Comparison of ENCODE assay signal across 15 cellular contexts in the genomic region with DNA sequence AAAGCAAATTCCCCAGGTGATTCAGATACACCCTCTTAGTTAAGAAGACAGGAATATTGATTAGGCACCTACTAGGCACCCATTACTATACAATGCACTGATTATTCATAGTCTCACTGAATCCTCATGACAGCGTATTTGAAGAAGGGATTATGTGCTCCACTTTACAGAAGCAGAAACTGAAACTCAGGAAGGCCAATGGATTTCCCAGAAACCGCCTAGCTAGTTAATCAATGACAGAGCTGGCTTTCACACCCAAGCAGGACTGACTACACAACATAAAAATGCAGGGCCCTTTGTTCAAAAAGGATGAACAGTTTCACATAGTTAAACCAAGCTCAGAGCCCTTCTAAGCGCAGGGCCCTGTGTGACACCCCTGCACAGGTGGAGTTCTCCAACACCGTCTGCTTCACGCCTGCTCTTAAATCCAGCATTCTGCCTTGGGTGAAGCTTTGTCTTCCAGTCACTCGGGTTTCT.
A peak's percentile ranks its signal among the peaks of the same experiment; 100 is the strongest.
DNase-seq lines count a peak whose midpoint lies in the region; ATAC-seq and TF ChIP-seq lines count a peak whose summit lies in the region.
"Had no signal": no experiment of that assay in that cellular context is flagged by ENCODE, and none has a peak within 500 bp of the region (broad histone marks: within the 10 kb centered on the region; RNA-seq: fewer than 3 reads in every experiment).

No MANE protein-coding gene starts in this region.

- H3K4me1 ChIP-seq in esophagus squamous epithelium (peaks cover 4 to 53% (median 26%) of the 10 kb centered on the region in 3 donors), mucosa of rectum (ENCODE audit: control insufficient read depth in 2 of 2, insufficient read depth in 2 of 2, low read length in 2 of 2) (peaks cover 12 to 26% of the 10 kb centered on the region in 2 donors), Karpas-422 (ENCODE audit: low read length) (peaks cover 43% of the 10 kb centered on the region)

- H3K27me3 ChIP-seq in esophagus squamous epithelium (no peaks in the 10 kb centered on the region), mucosa of rectum (ENCODE audit: control insufficient read depth in 2 of 2, insufficient read depth in 2 of 2, low read length in 2 of 2) (no peaks in the 10 kb centered on the region), Karpas-422 (ENCODE audit: low read length) (no peaks in the 10 kb centered on the region)

- no peak for TF ChIP-seq POLR2A in esophagus squamous epithelium (IDR thresholded peaks at IDR 0.05)

- H3K9me3 ChIP-seq in esophagus squamous epithelium (no peaks in the 10 kb centered on the region), mucosa of rectum (ENCODE audit: control insufficient read depth in 2 of 2, low read length in 2 of 2) (no peaks in the 10 kb centered on the region), Karpas-422 (ENCODE audit: low read length) (no peaks in the 10 kb centered on the region)

- H4K20me1 ChIP-seq in Karpas-422 (ENCODE audit: insufficient read depth, low read depth, low read length), result no peaks in the 10 kb centered on the region

- peak overlapping the region; percentile 38 to 53 for H3K9ac ChIP-seq in mucosa of rectum (ENCODE audit: low read depth in 1 of 2, low read length in 2 of 2)
- H3K9ac ChIP-seq in Karpas-422 (ENCODE audit: low read length), result no peak overlapping the region

- intact Hi-C loops in esophagus squamous epithelium (cut with DNase I), result no loop called here

- H3K4me2 ChIP-seq in Karpas-422 (ENCODE audit: low read depth, low read length, poor library complexity, severe bottlenecking), result no peak overlapping the region

- ATAC-seq in HG02763 (IDR thresholded peaks at IDR 0.05; ENCODE audit: unreplicated experiment), result no peak
- ATAC-seq in HG03460 (IDR thresholded peaks at IDR 0.05; ENCODE audit: unreplicated experiment), result no peak
- ATAC-seq: activated T-cell treated with anti-CD3 and anti-CD28 coated beads, Interleukin-2, amount 50 U/mL, for 72 hours; K562 had no signal

- H3K79me2 ChIP-seq in Karpas-422 (ENCODE audit: low read length), result no peaks in the 10 kb centered on the region

- no peak overlapping the region for H2AFZ ChIP-seq in Karpas-422 (ENCODE audit: low read length)

- no peaks in the 10 kb centered on the region for H3K9me2 ChIP-seq in Karpas-422 (replicated peaks; ENCODE audit: insufficient read depth, low read length)

- H3K4me3 ChIP-seq in esophagus squamous epithelium (no peak overlapping the region), mucosa of rectum (ENCODE audit: low read length in 2 of 2) (peak overlapping the region; percentile 17 to 56), Karpas-422 (ENCODE audit: low read length) (no peak overlapping the region)
- H3K4me3 ChIP-seq: K562 had no signal

- WGBS in esophagus squamous epithelium, 2 donors, result 34 to 64% methylated on average over 6 of the region's 6 CpGs

- TF ChIP-seq CTCF in esophagus squamous epithelium (IDR thresholded peaks at IDR 0.05), result no peak

- H3K27ac ChIP-seq in esophagus squamous epithelium (peak overlapping the region in 3 of 4 donors; percentile 40 to 74 (median 59)), mucosa of rectum (ENCODE audit: low read depth in 2 of 2, low read length in 2 of 2) (peak overlapping the region; percentile 52 to 81), Karpas-422 (ENCODE audit: low read length) (no peak overlapping the region)

- DNase-seq in AG20443 (ENCODE audit: low spot score) (peak; percentile 52), M059J (ENCODE audit: low read depth) (peak; percentile 29), esophagus squamous epithelium (lab: John Stamatoyannopoulos, UW) (no peak), Karpas-422 (no peak)
- no peak for DNase-seq in activated naive CD4-positive, alpha-beta T cell treated with Interleukin-2 at 50 U/mL for 16 hours
- DNase-seq: activated CD4-positive, alpha-beta T cell treated with anti-CD3 and anti-CD28 coated beads for 1 hour; activated T-cell treated with anti-CD3 and anti-CD28 coated beads, Interleukin-2, amount 50 U/mL, for 72 hours; amygdala; effector CD4-positive, alpha-beta T cell; naive B cell; NCI-H2029 treated with DMSO at 0.1 percent for 48 hours had no signal

- H3K36me3 ChIP-seq in esophagus squamous epithelium, result no peaks in the 10 kb centered on the region
- no peaks in the 10 kb centered on the region for H3K36me3 ChIP-seq in mucosa of rectum (ENCODE audit: control insufficient read depth in 2 of 2, insufficient read depth in 2 of 2, low read length in 2 of 2)
- no peaks in the 10 kb centered on the region for H3K36me3 ChIP-seq in Karpas-422 (ENCODE audit: insufficient read depth, low read length)

Comparison
In these comparisons a context has a peak if more than half of its experiments do, and no peak if none do; other contexts are left out.
1. DNase-seq: peak in AG20443 (single experiment) and M059J (single experiment); none in esophagus squamous epithelium (single experiment), activated naive CD4-positive, alpha-beta T cell treated with Interleukin-2 at 50 U/mL for 16 hours (single experiment) and Karpas-422 (single experiment).
2. H3K4me3 ChIP-seq: peak in mucosa of rectum (2 of 2); none in esophagus squamous epithelium (0 of 4) and Karpas-422 (single experiment).